ENCODE assay signal across 19 cellular contexts in genomic region chr7:14606101-14606500, GRCh38.
DNase-seq lines count a peak whose midpoint lies in the region; ATAC-seq and TF ChIP-seq lines count a peak whose summit lies in the region.
"Had no signal": no experiment of that assay in that cellular context is flagged by ENCODE, and none has a peak within 500 bp of the region (broad histone marks: within the 10 kb centered on the region; RNA-seq: fewer than 3 reads in every experiment).

No MANE protein-coding gene starts in this region.

- H3K36me3 ChIP-seq in A673 (ENCODE audit: insufficient read depth, low read length, poor library complexity, severe bottlenecking) (no peaks in the 10 kb centered on the region), kidney epithelial cell (ENCODE audit: control insufficient read depth, insufficient read depth, low read length) (no peaks in the 10 kb centered on the region), heart right ventricle (no peaks in the 10 kb centered on the region)
- H3K36me3 ChIP-seq: ascending aorta had no signal

- no peak for ATAC-seq in heart right ventricle
- ATAC-seq: natural killer cell treated with Interleukin-12 subunit alpha and Interleukin-12 subunit beta and Interleukin-15 and Interleukin-18, amount 100 ng/mL, for 72 hours; Panc1; stimulated activated memory B cell treated with anti-CD40 and anti-IgM and Interleukin-4, amounts not matched to agents 10 μg/mL and 1 μg/mL and 100 μg/mL, for 72 hours had no signal

- TF ChIP-seq CTCF in A673 (conservative IDR thresholded peaks at IDR 0.05; ENCODE audit: low read depth, low read length), result no peak
- TF ChIP-seq CTCF in astrocyte of the spinal cord (IDR thresholded peaks at IDR 0.05; ENCODE audit: low read depth, low read length), result no peak
- no peak for TF ChIP-seq CTCF in kidney epithelial cell (IDR thresholded peaks at IDR 0.05; ENCODE audit: insufficient read depth, low read length, poor library complexity, severe bottlenecking)
- TF ChIP-seq CTCF in heart right ventricle (IDR thresholded peaks at IDR 0.05), result no peak

- CTCF ChIA-PET in A673 (lab: Charles Lee), result no interaction called here

- in situ Hi-C loops in astrocyte of the spinal cord (cut with HindIII; ENCODE audit: low sequenced_read_pairs), result no loop called here

- intact Hi-C loops in A673 (cut with micrococcal nuclease; ENCODE audit: unreplicated experiment), result no loop called here
- intact Hi-C loops in heart right ventricle (cut with DNase I), result no loop called here

- no peaks in the 10 kb centered on the region for H3K27me3 ChIP-seq in A673 (replicated peaks; ENCODE audit: insufficient read depth, low read depth, low read length, poor library complexity)
- H3K27me3 ChIP-seq in kidney epithelial cell (ENCODE audit: control insufficient read depth, insufficient read depth, low read length), result no peaks in the 10 kb centered on the region
- H3K27me3 ChIP-seq in heart right ventricle, result no peaks in the 10 kb centered on the region
- H3K27me3 ChIP-seq: ascending aorta had no signal

- no peaks in the 10 kb centered on the region for H3K4me1 ChIP-seq in A673 (ENCODE audit: insufficient read depth, low read length, poor library complexity, severe bottlenecking)
- H3K4me1 ChIP-seq in heart right ventricle, result no peaks in the 10 kb centered on the region
- H3K4me1 ChIP-seq: ascending aorta had no signal

- BruUV-seq in A673 (replicated peaks; lab: Mats Ljungman, UMichigan), result no TSS peak

- no peak overlapping the region for H3K4me3 ChIP-seq in A673 (ENCODE audit: low read depth, low read length, poor library complexity, severe bottlenecking)
- H3K4me3 ChIP-seq in astrocyte of the spinal cord (ENCODE audit: low read depth, low read length), result no peak overlapping the region
- no peak overlapping the region for H3K4me3 ChIP-seq in kidney epithelial cell (ENCODE audit: low read depth, low read length)
- H3K4me3 ChIP-seq in heart right ventricle, result no peak overlapping the region
- H3K4me3 ChIP-seq: ascending aorta, lung had no signal

- H3K27ac ChIP-seq in A673 (ENCODE audit: low read depth, low read length, poor library complexity, severe bottlenecking) (no peak overlapping the region), heart right ventricle (no peak overlapping the region)
- H3K27ac ChIP-seq: ascending aorta, epithelial cell of prostate had no signal

- DNase-seq in A673 (ENCODE audit: low spot score) (peak; percentile 1), HT1080 (ENCODE audit: low read depth) (peak; percentile 15), astrocyte of the spinal cord (ENCODE audit: low read depth, low spot score) (peak; percentile 17), kidney epithelial cell (ENCODE audit: low read depth) (peak; percentile 9), NCI-H1436 (lab: John Stamatoyannopoulos, UW) (no peak), cerebellar cortex (ENCODE audit: low spot score) (no peak), heart right ventricle (no peak)
- no peak for DNase-seq in activated CD4-positive, alpha-beta T cell treated with anti-CD3 and anti-CD28 coated beads for 4 hours
- DNase-seq: activated CD4-positive, alpha-beta T cell treated with anti-CD3 and anti-CD28 coated beads, Interleukin-2, amount 50 U/mL, for 48 hours; activated naive CD4-positive, alpha-beta T cell treated with Interleukin-2 at 50 U/mL for 16 hours; activated T-cell treated with anti-CD3 and anti-CD28 coated beads, Interleukin-2, amount 50 U/mL, for 1 hour; CD4-positive, CD25-positive, alpha-beta regulatory T cell; NCI-H1417 had no signal

- H3K9me3 ChIP-seq in A673 (ENCODE audit: low read depth, low read length, poor library complexity, severe bottlenecking) (no peaks in the 10 kb centered on the region), heart right ventricle (peaks cover 0 to 3% (median 0%) of the 10 kb centered on the region in 11 donors)
- H3K9me3 ChIP-seq: ascending aorta had no signal

- POLR2A ChIA-PET in A673 (lab: Charles Lee; ENCODE audit: low non-redundant PET), result no interaction called here

Comparison
In these comparisons a context has a peak if more than half of its experiments do, and no peak if none do; other contexts are left out.
1. DNase-seq: peak in A673 (single experiment), HT1080 (single experiment), astrocyte of the spinal cord (single experiment) and kidney epithelial cell (single experiment); none in NCI-H1436 (single experiment), cerebellar cortex (single experiment), activated CD4-positive, alpha-beta T cell treated with anti-CD3 and anti-CD28 coated beads for 4 hours (0 of 2) and heart right ventricle (0 of 2).